Comparison of ENCODE assay signal across 1 cellular context in genomic region chr21:43752758-43753438, GRCh38.
TF ChIP-seq lines count a peak whose summit lies in the region.

No MANE protein-coding gene starts in this region.

TF ChIP-seq in IMR-90, 13 proteins besides CTCF, POLR2A, EP300 and RAD21:
- no peak for TF ChIP-seq USF2 (IDR thresholded peaks at IDR 0.05; ENCODE audit: low read depth, low read length)
- no peak for TF ChIP-seq CEBPB (IDR thresholded peaks at IDR 0.05; ENCODE audit: low read depth, low read length)
- no peak for TF ChIP-seq BHLHE40 (IDR thresholded peaks at IDR 0.05; ENCODE audit: low read depth, low read length)
- no peak for TF ChIP-seq MAZ (IDR thresholded peaks at IDR 0.05; ENCODE audit: borderline replicate concordance, low read depth, low read length)
- TF ChIP-seq MAFK (IDR thresholded peaks at IDR 0.05; ENCODE audit: low read depth, low read length) = no peak
- TF ChIP-seq MXI1 (IDR thresholded peaks at IDR 0.05; ENCODE audit: borderline replicate concordance, low read depth, low read length) = no peak
- TF ChIP-seq FOS (IDR thresholded peaks at IDR 0.05; ENCODE audit: low read depth, low read length) = no peak
- TF ChIP-seq RFX5 (IDR thresholded peaks at IDR 0.05; ENCODE audit: low read depth, low read length) = no peak
- TF ChIP-seq ELK1 (IDR thresholded peaks at IDR 0.05; ENCODE audit: borderline replicate concordance, low read depth, low read length) = no peak
- no peak for TF ChIP-seq SMC3 (IDR thresholded peaks at IDR 0.05; ENCODE audit: low read depth, low read length)
- TF ChIP-seq CHD1 (IDR thresholded peaks at IDR 0.05; ENCODE audit: low read depth, low read length) = no peak
